Comparison of ENCODE assay signal across 8 cellular contexts in the genomic region with DNA sequence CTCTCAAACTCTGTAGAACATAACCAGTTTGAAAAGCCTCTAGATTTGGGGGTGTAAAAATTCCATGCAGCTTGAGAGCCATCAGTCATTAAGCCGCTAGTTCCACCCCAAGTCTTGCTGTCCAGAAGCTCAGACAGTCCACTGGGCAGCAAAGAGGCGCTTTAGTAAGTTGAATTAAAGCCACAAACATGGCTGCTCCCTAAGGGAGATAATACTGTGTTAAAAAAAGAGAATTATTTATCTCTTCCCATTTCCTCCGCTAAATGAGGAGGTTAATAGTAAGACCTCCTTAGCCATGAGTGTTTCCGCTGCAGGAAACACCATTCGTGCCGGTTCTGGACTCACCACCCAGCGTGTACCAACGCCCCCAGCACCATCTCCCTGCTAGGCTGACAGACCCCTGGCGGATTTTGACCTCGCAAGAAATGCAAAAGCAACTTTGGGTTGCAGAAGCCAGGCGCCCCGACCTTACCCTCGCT. TPM values are rescaled to one million over a fixed set of nuclear protein-coding genes. Genes with fewer than 3 reads are reported as not detected.
DNase-seq lines count a peak whose midpoint lies in the region; ATAC-seq, FAIRE-seq and TF ChIP-seq lines count a peak whose summit lies in the region.

No MANE protein-coding gene starts in this region.

- FAIRE-seq in GM12892 (lab: Jason Lieb, UNC): peak; percentile 38

- no peaks in the 10 kb centered on the region for H4K20me1 ChIP-seq in OCI-LY3 (ENCODE audit: insufficient read depth, low read length)

- TF ChIP-seq POLR2A in GM12892 (IDR thresholded peaks at IDR 0.05; ENCODE audit: low read depth, low read length) (no peak), suprapubic skin (IDR thresholded peaks at IDR 0.05) (no peak)

- H3K36me3 ChIP-seq in OCI-LY3 (replicated peaks; ENCODE audit: low read depth, low read length): no peaks in the 10 kb centered on the region
- no peaks in the 10 kb centered on the region for H3K36me3 ChIP-seq in lower lobe of right lung
- H3K36me3 ChIP-seq in suprapubic skin: no peaks in the 10 kb centered on the region

- H3K27ac ChIP-seq in OCI-LY3 (ENCODE audit: low read length) (peak overlapping the region; percentile 23), lower lobe of right lung (peak overlapping the region; percentile 95), suprapubic skin (peak overlapping the region; percentile 93)

- peak overlapping the region; percentile 75 for H2AFZ ChIP-seq in OCI-LY3 (ENCODE audit: low read depth, low read length)

- no peak for TF ChIP-seq CTCF in OCI-LY3 (IDR thresholded peaks at IDR 0.05; ENCODE audit: low read depth, low read length)
- TF ChIP-seq CTCF in choroid plexus epithelial cell (conservative IDR thresholded peaks at IDR 0.05; ENCODE audit: low read depth, low read length): peak; percentile 8
- TF ChIP-seq CTCF in lower lobe of right lung (IDR thresholded peaks at IDR 0.05): no peak
- no peak for TF ChIP-seq CTCF in suprapubic skin (IDR thresholded peaks at IDR 0.05)

- H3K27me3 ChIP-seq in OCI-LY3 (ENCODE audit: low read depth, low read length) (no peaks in the 10 kb centered on the region), lower lobe of right lung (ENCODE audit: low read depth) (no peaks in the 10 kb centered on the region), suprapubic skin (no peaks in the 10 kb centered on the region)

- H3K79me2 ChIP-seq in OCI-LY3 (ENCODE audit: low read length): peaks cover 8% of the 10 kb centered on the region; the same call in 1 of the 2 replicates

- peak overlapping the region; percentile 86 for H3K4me2 ChIP-seq in OCI-LY3 (ENCODE audit: low read length)

- peak overlapping the region; percentile 65 for H3K9ac ChIP-seq in OCI-LY3 (ENCODE audit: low read length)

- H3K4me1 ChIP-seq in OCI-LY3 (ENCODE audit: low read length): peaks cover 27% of the 10 kb centered on the region
- peaks cover 63% of the 10 kb centered on the region for H3K4me1 ChIP-seq in lower lobe of right lung
- peaks cover 40% of the 10 kb centered on the region for H3K4me1 ChIP-seq in suprapubic skin

- intact Hi-C loops in lower lobe of right lung (cut with DNase I): loop anchor here (10.0 kb wide), 2 partner anchors 79 to 291 kb away; a partner anchor contains a TSS

- peak; percentile 29 for ATAC-seq in HG02852 (IDR thresholded peaks at IDR 0.05; ENCODE audit: unreplicated experiment)
- peak; percentile 32 to 37 for ATAC-seq in lower lobe of right lung

- 2% methylated on average over 9 of the region's 13 CpGs for WGBS in suprapubic skin

- no peak for TF ChIP-seq EP300 in suprapubic skin (IDR thresholded peaks at IDR 0.05)

- H3K9me3 ChIP-seq in OCI-LY3 (ENCODE audit: insufficient read depth, low read length) (no peaks in the 10 kb centered on the region), lower lobe of right lung (no peaks in the 10 kb centered on the region), suprapubic skin (no peaks in the 10 kb centered on the region)

- H3K4me3 ChIP-seq in OCI-LY3 (ENCODE audit: low read length): peak overlapping the region; percentile 85
- peak overlapping the region; percentile 89 for H3K4me3 ChIP-seq in choroid plexus epithelial cell (ENCODE audit: low read depth, low read length)
- H3K4me3 ChIP-seq in lower lobe of right lung: peak overlapping the region; percentile 88
- peak overlapping the region; percentile 95 for H3K4me3 ChIP-seq in suprapubic skin

- peak; percentile 41 for DNase-seq in AG08395 (ENCODE audit: low spot score)
- no peak for DNase-seq in GM12892 (ENCODE audit: insufficient read length)
- DNase-seq in choroid plexus epithelial cell (ENCODE audit: low read depth): peak; percentile 67
- DNase-seq in lower lobe of right lung: no peak
- DNase-seq in suprapubic skin (ENCODE audit: low spot score in 2 of 2): peak; percentile 76 to 82
- no peak for DNase-seq in occipital lobe (lab: John Stamatoyannopoulos, UW)

RNA-seq across cellular contexts. Expression of a gene that starts 0.5 kb away (rescaled TPM):
- 47.5 TPM for polyA plus RNA-seq in GM12892 (2012; ENCODE audit: missing spikeins)
- total RNA-seq in lower lobe of right lung (70.9 TPM), suprapubic skin (100 to 1,000 TPM in 3 of 4 donors, 10 to 100 TPM in 1; 67.2 to 142 (median 124) TPM), occipital lobe (75.8 TPM)

RNA-seq across cellular contexts. Expression of a gene that starts 8.7 kb away (rescaled TPM):
- 24.7 TPM for polyA plus RNA-seq in GM12892 (2012; ENCODE audit: missing spikeins)
- total RNA-seq in lower lobe of right lung (90.3 TPM), suprapubic skin (10 to 100 TPM; 39.1 to 61.2 (median 51.6) TPM), occipital lobe (151 TPM)

Comparison
In these comparisons a context has a peak if more than half of its experiments do, and no peak if none do; other contexts are left out.
1. DNase-seq: peak in AG08395 (single experiment), choroid plexus epithelial cell (single experiment) and suprapubic skin (2 of 2); none in GM12892 (single experiment), lower lobe of right lung (single experiment) and occipital lobe (single experiment).
2. H3K27ac ChIP-seq: peak in every context shown above with its lines; median percentile 95 in lower lobe of right lung; 93 in suprapubic skin; 23 in OCI-LY3.
3. Peak in every context shown above with its lines, with median percentiles within 50 percentile points of each other: H3K4me3 ChIP-seq.